ENCODE assay signal across 8 cellular contexts in genomic region chr15:72358532-72359180, GRCh38. TPM values are rescaled to one million over a fixed set of nuclear protein-coding genes. Genes with fewer than 3 reads are reported as not detected.
A peak's percentile ranks its signal among the peaks of the same experiment; 100 is the strongest.
DNase-seq lines count a peak whose midpoint lies in the region; ATAC-seq and TF ChIP-seq lines count a peak whose summit lies in the region.

No MANE protein-coding gene starts in this region.

- peaks cover 70% of the 10 kb centered on the region for H3K79me2 ChIP-seq in osteoblast (ENCODE audit: insufficient read depth, low read length)

- TF ChIP-seq CTCF in epithelial cell of esophagus (IDR thresholded peaks at IDR 0.05; ENCODE audit: insufficient read depth, low read depth, low read length, missing control alignments) (no peak), osteoblast (IDR thresholded peaks at IDR 0.05; ENCODE audit: extremely low read depth, low read depth, low read length) (no peak)

- peak; percentile 79 for DNase-seq in ELF-1 (ENCODE audit: low read depth, low spot score)
- DNase-seq in MV-4-11 (lab: John Stamatoyannopoulos, UW), result peak; percentile 19
- DNase-seq in epithelial cell of esophagus (ENCODE audit: low read depth), result peak; percentile 95
- peak; percentile 79 for DNase-seq in osteoblast (ENCODE audit: insufficient read length, low spot score, missing footprints)
- DNase-seq in activated CD8-positive, alpha-beta memory T cell treated with anti-CD3 and anti-CD28 coated beads for 24 hours, result no peak
- no peak for DNase-seq in LoVo (ENCODE audit: low spot score)
- no peak for DNase-seq in activated CD8-positive, alpha-beta memory T cell treated with anti-CD3 and anti-CD28 coated beads, Interleukin-2, amount 50 U/mL, for 4 hours

- H3K36me3 ChIP-seq in osteoblast (ENCODE audit: insufficient read depth, low read length), result peaks cover 18% of the 10 kb centered on the region

- H3K27ac ChIP-seq in osteoblast (ENCODE audit: low read depth, low read length), result peak overlapping the region; percentile 66

- no peak for ATAC-seq in GM18909 (IDR thresholded peaks at IDR 0.05; ENCODE audit: poor library complexity, unreplicated experiment)

- peak overlapping the region; percentile 45 for H2AFZ ChIP-seq in osteoblast (ENCODE audit: low read length)

- H3K4me2 ChIP-seq in osteoblast (ENCODE audit: insufficient read depth, low read length), result peak overlapping the region; percentile 77

- H3K4me1 ChIP-seq in osteoblast (ENCODE audit: insufficient read depth, low read length), result peaks cover 17% of the 10 kb centered on the region

- H3K4me3 ChIP-seq in epithelial cell of esophagus (ENCODE audit: low read length) (no peak overlapping the region), osteoblast (ENCODE audit: insufficient read depth, low read length) (peak overlapping the region; percentile 1)

- no peaks in the 10 kb centered on the region for H3K27me3 ChIP-seq in osteoblast (ENCODE audit: insufficient read depth, low read length)

- peaks cover 40% of the 10 kb centered on the region for H4K20me1 ChIP-seq in osteoblast (ENCODE audit: insufficient read depth, low read length)

- no peaks in the 10 kb centered on the region for H3K9me3 ChIP-seq in osteoblast (ENCODE audit: low read depth, low read length)

RNA-seq across cellular contexts. Expression of gene HEXA, which starts 17.2 kb away (rescaled TPM):
- 122 and 146 TPM in 2 replicates for total RNA-seq in osteoblast

RNA-seq across cellular contexts. Expression of gene CELF6, which starts 38.7 kb away (rescaled TPM):
- 0.36 and 0.59 TPM in 2 replicates for total RNA-seq in osteoblast

RNA-seq across cellular contexts. Expression of gene TMEM202, which starts 39.4 kb away (rescaled TPM):
- total RNA-seq in osteoblast, result not detected in 2 replicates

Comparison
In these comparisons a context has a peak if more than half of its experiments do, and no peak if none do; other contexts are left out.
1. DNase-seq: peak in ELF-1 (single experiment), MV-4-11 (single experiment), epithelial cell of esophagus (single experiment) and osteoblast (single experiment); none in activated CD8-positive, alpha-beta memory T cell treated with anti-CD3 and anti-CD28 coated beads for 24 hours (single experiment), LoVo (single experiment) and activated CD8-positive, alpha-beta memory T cell treated with anti-CD3 and anti-CD28 coated beads, Interleukin-2, amount 50 U/mL, for 4 hours (single experiment).